In genomic region chr21:25501996-25502665, GRCh38 we compare ENCODE assay signal across 10 cellular contexts.
DNase-seq lines count a peak whose midpoint lies in the region; ATAC-seq and TF ChIP-seq lines count a peak whose summit lies in the region.
"Had no signal": no experiment of that assay in that cellular context is flagged by ENCODE, and none has a peak within 500 bp of the region (broad histone marks: within the 10 kb centered on the region; RNA-seq: fewer than 3 reads in every experiment).

No MANE protein-coding gene starts in this region.

- peaks cover 35% of the 10 kb centered on the region for H3K9me3 Mint-ChIP-seq in activated CD4-positive, alpha-beta T cell treated with anti-CD3 and anti-CD28 coated beads for 36 hours (ENCODE audit: low read depth)
- H3K9me3 Mint-ChIP-seq in activated CD4-positive, alpha-beta T cell treated with anti-CD3 and anti-CD28 coated beads, Interleukin-2, amount 10 ng/mL, durations not matched to agents 7 days and 5 days = peaks cover 26% of the 10 kb centered on the region

- no peaks in the 10 kb centered on the region for H3K9me3 ChIP-seq in esophagus muscularis mucosa

- peak; percentile 87 for ATAC-seq in activated CD4-positive, alpha-beta T cell treated with anti-CD3 and anti-CD28 coated beads for 36 hours
- peak; percentile 74 for ATAC-seq in HG03432 (IDR thresholded peaks at IDR 0.05; ENCODE audit: unreplicated experiment)

- no peak for TF ChIP-seq CTCF in esophagus muscularis mucosa (IDR thresholded peaks at IDR 0.05)

- H3K4me3 ChIP-seq in esophagus muscularis mucosa = no peak overlapping the region
- H3K4me3 ChIP-seq: skin epidermis had no signal

- H3K4me1 ChIP-seq in esophagus muscularis mucosa = no peaks in the 10 kb centered on the region

- H3K4me1 Mint-ChIP-seq in activated CD4-positive, alpha-beta T cell treated with anti-CD3 and anti-CD28 coated beads for 36 hours = peaks cover 80% of the 10 kb centered on the region
- peaks cover 12% of the 10 kb centered on the region for H3K4me1 Mint-ChIP-seq in activated CD4-positive, alpha-beta T cell treated with anti-CD3 and anti-CD28 coated beads, Interleukin-2, amount 10 ng/mL, durations not matched to agents 7 days and 5 days

- no peaks in the 10 kb centered on the region for H3K27me3 Mint-ChIP-seq in activated CD4-positive, alpha-beta T cell treated with anti-CD3 and anti-CD28 coated beads for 36 hours
- H3K27me3 Mint-ChIP-seq in activated CD4-positive, alpha-beta T cell treated with anti-CD3 and anti-CD28 coated beads, Interleukin-2, amount 10 ng/mL, durations not matched to agents 7 days and 5 days = no peaks in the 10 kb centered on the region

- H3K4me3 Mint-ChIP-seq in activated CD4-positive, alpha-beta T cell treated with anti-CD3 and anti-CD28 coated beads for 36 hours = peak overlapping the region; percentile 57
- H3K4me3 Mint-ChIP-seq in activated CD4-positive, alpha-beta T cell treated with anti-CD3 and anti-CD28 coated beads, Interleukin-2, amount 10 ng/mL, durations not matched to agents 7 days and 5 days = no peak overlapping the region

- intact Hi-C loops in activated CD4-positive, alpha-beta T cell treated with anti-CD3 and anti-CD28 coated beads for 36 hours (cut with DNase I, micrococcal nuclease) = loop anchor here (1.0 to 2.0 kb wide), 11 partner anchors 8 to 106 kb away; no protein-coding TSS in a partner anchor
- intact Hi-C loops in posterior cingulate gyrus (cut with DNase I) = no loop called here
- intact Hi-C loops in esophagus muscularis mucosa (cut with DNase I) = no loop called here

- H3K27ac ChIP-seq in esophagus muscularis mucosa (replicated peaks in 1 of 4) = no peak overlapping the region
- H3K27ac ChIP-seq: skin epidermis had no signal

- TF ChIP-seq POLR2A in esophagus muscularis mucosa (IDR thresholded peaks at IDR 0.05; ENCODE audit: low read depth) = no peak

- peaks cover 70% of the 10 kb centered on the region for H3K36me3 Mint-ChIP-seq in activated CD4-positive, alpha-beta T cell treated with anti-CD3 and anti-CD28 coated beads for 36 hours (ENCODE audit: low read depth)
- peaks cover 8% of the 10 kb centered on the region for H3K36me3 Mint-ChIP-seq in activated CD4-positive, alpha-beta T cell treated with anti-CD3 and anti-CD28 coated beads, Interleukin-2, amount 10 ng/mL, durations not matched to agents 7 days and 5 days (ENCODE audit: low read depth)

- no peaks in the 10 kb centered on the region for H3K36me3 ChIP-seq in esophagus muscularis mucosa

- POLR2A ChIA-PET in activated CD4-positive, alpha-beta T cell treated with anti-CD3 and anti-CD28 coated beads for 36 hours (lab: Charles Lee) = interaction anchor here (0.6 to 1.8 kb wide), 12 partner anchors 10 to 132 kb away, joined by 3 to 16 read pairs (median 5); no protein-coding TSS in a partner anchor
- POLR2A ChIA-PET in activated CD4-positive, alpha-beta T cell treated with anti-CD3 and anti-CD28 coated beads, Interleukin-2, amount 10 ng/mL, durations not matched to agents 7 days and 5 days (lab: Charles Lee) = no interaction called here

- H3K27me3 ChIP-seq in esophagus muscularis mucosa = no peaks in the 10 kb centered on the region

- peak; percentile 83 for DNase-seq in activated CD4-positive, alpha-beta T cell treated with anti-CD3 and anti-CD28 coated beads for 36 hours
- DNase-seq in activated CD4-positive, alpha-beta T cell treated with anti-CD3 and anti-CD28 coated beads, Interleukin-2, amount 10 ng/mL, durations not matched to agents 7 days and 5 days = no peak
- peak; percentile 63 to 77 for DNase-seq in activated T-cell treated with anti-CD3 and anti-CD28 coated beads, Interleukin-2, amount 50 U/mL, for 48 hours
- peak; percentile 72 for DNase-seq in stimulated activated CD8-positive, alpha-beta memory T cell treated with anti-CD3 and anti-CD28 coated beads, Interleukin-4, amount 100 ng/mL, for 48 hours
- no peak for DNase-seq in posterior cingulate gyrus
- no peak for DNase-seq in esophagus muscularis mucosa (ENCODE audit: extremely low spot score)
- no peak for DNase-seq in DMS114 treated with DMSO at 0.1 percent for 48 hours (lab: John Stamatoyannopoulos, UW; ENCODE audit: unreplicated experiment)
- DNase-seq: NCI-H2081 treated with DMSO at 0.1 percent for 48 hours had no signal

- H3K27ac Mint-ChIP-seq in activated CD4-positive, alpha-beta T cell treated with anti-CD3 and anti-CD28 coated beads for 36 hours = peak overlapping the region; percentile 99
- H3K27ac Mint-ChIP-seq in activated CD4-positive, alpha-beta T cell treated with anti-CD3 and anti-CD28 coated beads, Interleukin-2, amount 10 ng/mL, durations not matched to agents 7 days and 5 days = no peak overlapping the region

- TF ChIP-seq EP300 in esophagus muscularis mucosa (IDR thresholded peaks at IDR 0.05) = no peak

- CTCF ChIA-PET in activated CD4-positive, alpha-beta T cell treated with anti-CD3 and anti-CD28 coated beads for 36 hours (lab: Charles Lee) = interaction anchor here (0.7 to 2.8 kb wide), 4 partner anchors 11 to 60 kb away, joined by 3 to 11 read pairs (median 4); no protein-coding TSS in a partner anchor
- CTCF ChIA-PET in activated CD4-positive, alpha-beta T cell treated with anti-CD3 and anti-CD28 coated beads, Interleukin-2, amount 10 ng/mL, durations not matched to agents 7 days and 5 days (lab: Charles Lee) = no interaction called here

- WGBS in esophagus muscularis mucosa = 33% methylated on average over 1 of the region's 1 CpG

Comparison
In these comparisons a context has a peak if more than half of its experiments do, and no peak if none do; other contexts are left out.
1. DNase-seq: peak in activated CD4-positive, alpha-beta T cell treated with anti-CD3 and anti-CD28 coated beads for 36 hours (single experiment), activated T-cell treated with anti-CD3 and anti-CD28 coated beads, Interleukin-2, amount 50 U/mL, for 48 hours (2 of 2) and stimulated activated CD8-positive, alpha-beta memory T cell treated with anti-CD3 and anti-CD28 coated beads, Interleukin-4, amount 100 ng/mL, for 48 hours (single experiment); none in activated CD4-positive, alpha-beta T cell treated with anti-CD3 and anti-CD28 coated beads, Interleukin-2, amount 10 ng/mL, durations not matched to agents 7 days and 5 days (single experiment), posterior cingulate gyrus (0 of 10), esophagus muscularis mucosa (single experiment) and DMS114 treated with DMSO at 0.1 percent for 48 hours (single experiment).
2. intact Hi-C loops: an anchor here in activated CD4-positive, alpha-beta T cell treated with anti-CD3 and anti-CD28 coated beads for 36 hours (1.0 to 2.0 kb wide); none called in posterior cingulate gyrus and esophagus muscularis mucosa.